1 cellular context compared by ENCODE assay signal in the genomic region with DNA sequence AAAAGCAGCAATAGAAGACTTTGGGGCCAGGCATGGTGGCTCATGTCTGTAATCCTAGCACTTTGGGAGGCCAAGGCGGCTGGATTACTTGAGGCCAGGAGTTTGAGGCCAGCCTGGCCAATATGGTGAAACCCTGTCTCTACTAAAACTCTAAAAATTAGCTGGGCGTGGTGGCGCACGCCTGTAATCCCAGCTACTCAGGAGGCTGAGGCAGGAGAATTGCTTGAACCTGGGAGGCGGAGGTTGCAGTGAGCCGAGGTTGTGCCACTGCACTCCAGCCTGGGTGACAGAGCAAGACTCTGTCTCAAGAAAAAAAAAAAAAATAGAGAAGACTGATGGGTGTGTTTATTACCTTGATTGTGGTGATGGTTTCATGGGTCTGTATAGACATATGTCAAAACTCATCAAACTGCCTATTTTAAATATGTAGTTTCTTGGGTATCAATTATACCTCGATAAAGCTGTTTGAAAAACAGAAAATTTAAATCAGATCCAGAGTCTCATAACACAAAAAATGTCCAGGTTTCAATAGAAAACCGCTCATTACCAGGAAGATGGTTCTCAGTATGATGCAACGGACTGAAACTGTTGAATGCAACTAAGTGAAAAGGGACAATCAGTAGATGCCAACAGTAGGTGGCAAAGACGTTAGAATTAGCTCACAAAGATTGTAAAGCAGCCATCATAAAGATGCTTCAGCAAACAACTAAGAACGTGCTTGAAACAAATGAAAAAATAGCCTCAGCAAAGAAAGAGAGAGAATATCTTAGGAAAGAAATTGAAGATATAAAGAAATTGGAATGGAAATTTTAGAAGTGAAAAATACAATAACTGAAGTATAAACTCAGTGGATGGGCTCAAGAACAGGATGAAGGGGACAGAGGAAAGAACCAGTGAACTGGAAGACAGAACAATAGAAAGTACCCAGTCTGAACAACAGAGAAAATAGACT.
TF ChIP-seq lines count a peak whose summit lies in the region.

No MANE protein-coding gene starts in this region.

TF ChIP-seq in K562, 482 proteins besides CTCF, POLR2A, EP300 and RAD21 (continued from another document and continues in another):
- TF ChIP-seq ZNF282 (CRISPR knock-in tag; IDR thresholded peaks at IDR 0.05) (no peak), ZC3H8 (IDR thresholded peaks at IDR 0.05) (no peak), KDM4B (IDR thresholded peaks at IDR 0.05; ENCODE audit: borderline replicate concordance in 2 of 2, low read depth in 1 of 2) (no peak; a peak in 1 of 4 replicates), ZNF778 (CRISPR knock-in tag; IDR thresholded peaks at IDR 0.05) (no peak), ESRRA (IDR thresholded peaks at IDR 0.05; ENCODE audit: borderline replicate concordance, low read depth) (no peak), SREBF2 (CRISPR knock-in tag; IDR thresholded peaks at IDR 0.05) (no peak), ZNF644 (tag; IDR thresholded peaks at IDR 0.05; ENCODE audit: low read depth) (peak; percentile 79), EZH2 (IDR thresholded peaks at IDR 0.05; ENCODE audit: borderline replicate concordance, low read depth, low read length) (no peak), ZNF24 (IDR thresholded peaks at IDR 0.05) (peak; percentile 68; the same call in 1 of the 2 replicates), YBX1 (IDR thresholded peaks at IDR 0.05) (no peak), RERE (CRISPR knock-in tag; IDR thresholded peaks at IDR 0.05; ENCODE audit: borderline replicate concordance) (no peak), ZNF699 (CRISPR knock-in tag; IDR thresholded peaks at IDR 0.05; ENCODE audit: insufficient replicate concordance) (peak; percentile 69), ZNF146 (CRISPR knock-in tag; IDR thresholded peaks at IDR 0.05; ENCODE audit: unreplicated experiment) (no peak), POLR3G (IDR thresholded peaks at IDR 0.05; ENCODE audit: extremely low read depth, insufficient read length, insufficient replicate concordance) (no peak), TCF3 (CRISPR knock-in tag; IDR thresholded peaks at IDR 0.05) (no peak), COPS2 (conservative IDR thresholded peaks at IDR 0.05) (no peak), CREB5 (CRISPR knock-in tag; IDR thresholded peaks at IDR 0.05) (no peak), SLC30A9 (CRISPR knock-in tag; IDR thresholded peaks at IDR 0.05) (no peak), ELF2 (CRISPR knock-in tag; IDR thresholded peaks at IDR 0.05) (0 out of 2 replicates have a peak, but pooled peaks have one; percentile 45), MEF2A (IDR thresholded peaks at IDR 0.05; ENCODE audit: control insufficient read depth, low read depth, low read length) (no peak), PTRF (tag; IDR thresholded peaks at IDR 0.05) (no peak; the same call in 1 of the 2 replicates), RBM39 (optimal IDR thresholded peaks at IDR 0.05; ENCODE audit: low read depth, low read length) (no peak), LEF1 (IDR thresholded peaks at IDR 0.05) (peak; percentile 70; the same call in 1 of the 2 replicates), TAL1 (IDR thresholded peaks at IDR 0.05) (no peak; the same call in none of the 2 replicates), ZNF764 (CRISPR knock-in tag; IDR thresholded peaks at IDR 0.05; ENCODE audit: low read depth) (no peak), ARHGAP35 (IDR thresholded peaks at IDR 0.05; ENCODE audit: partially characterized antibody) (no peak), SMARCC2 (IDR thresholded peaks at IDR 0.05; ENCODE audit: low read depth) (peak; percentile 73; the same call in 1 of the 2 replicates), PATZ1 (CRISPR knock-in tag; IDR thresholded peaks at IDR 0.05; ENCODE audit: borderline replicate concordance) (no peak), GTF2A2 (tag; IDR thresholded peaks at IDR 0.05) (no peak; the same call in 1 of the 2 replicates), SIRT6 (IDR thresholded peaks at IDR 0.05; ENCODE audit: low read depth, low read length) (no peak), YY1 (IDR thresholded peaks at IDR 0.05; ENCODE audit: borderline replicate concordance in 1 of 3, control insufficient read depth in 1 of 3, extremely low read depth in 1 of 3, insufficient read depth in 3 of 3, insufficient read length in 1 of 3, insufficient replicate concordance in 2 of 3, low read depth in 1 of 3, low read length in 2 of 3) (no peak), ZNF12 (CRISPR knock-in tag; IDR thresholded peaks at IDR 0.05) (no peak), CXXC5 (CRISPR knock-in tag; IDR thresholded peaks at IDR 0.05) (peak; percentile 85), CHD4 (IDR thresholded peaks at IDR 0.05; ENCODE audit: insufficient read depth, insufficient replicate concordance, low read depth, low read length, poor library complexity, severe bottlenecking) (no peak)
- TF ChIP-seq, protein P1, sequence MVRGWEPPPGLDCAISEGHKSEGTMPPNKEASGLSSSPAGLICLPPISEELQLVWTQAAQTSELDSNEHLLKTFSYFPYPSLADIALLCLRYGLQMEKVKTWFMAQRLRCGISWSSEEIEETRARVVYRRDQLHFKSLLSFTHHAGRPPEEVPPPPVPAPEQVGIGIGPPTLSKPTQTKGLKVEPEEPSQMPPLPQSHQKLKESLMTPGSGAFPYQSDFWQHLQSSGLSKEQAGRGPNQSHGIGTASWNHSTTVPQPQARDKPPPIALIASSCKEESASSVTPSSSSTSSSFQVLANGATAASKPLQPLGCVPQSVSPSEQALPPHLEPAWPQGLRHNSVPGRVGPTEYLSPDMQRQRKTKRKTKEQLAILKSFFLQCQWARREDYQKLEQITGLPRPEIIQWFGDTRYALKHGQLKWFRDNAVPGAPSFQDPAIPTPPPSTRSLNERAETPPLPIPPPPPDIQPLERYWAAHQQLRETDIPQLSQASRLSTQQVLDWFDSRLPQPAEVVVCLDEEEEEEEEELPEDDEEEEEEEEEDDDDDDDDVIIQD (CRISPR knock-in tag; IDR thresholded peaks at IDR 0.05): peak; percentile 80
- TF ChIP-seq, protein P2, sequence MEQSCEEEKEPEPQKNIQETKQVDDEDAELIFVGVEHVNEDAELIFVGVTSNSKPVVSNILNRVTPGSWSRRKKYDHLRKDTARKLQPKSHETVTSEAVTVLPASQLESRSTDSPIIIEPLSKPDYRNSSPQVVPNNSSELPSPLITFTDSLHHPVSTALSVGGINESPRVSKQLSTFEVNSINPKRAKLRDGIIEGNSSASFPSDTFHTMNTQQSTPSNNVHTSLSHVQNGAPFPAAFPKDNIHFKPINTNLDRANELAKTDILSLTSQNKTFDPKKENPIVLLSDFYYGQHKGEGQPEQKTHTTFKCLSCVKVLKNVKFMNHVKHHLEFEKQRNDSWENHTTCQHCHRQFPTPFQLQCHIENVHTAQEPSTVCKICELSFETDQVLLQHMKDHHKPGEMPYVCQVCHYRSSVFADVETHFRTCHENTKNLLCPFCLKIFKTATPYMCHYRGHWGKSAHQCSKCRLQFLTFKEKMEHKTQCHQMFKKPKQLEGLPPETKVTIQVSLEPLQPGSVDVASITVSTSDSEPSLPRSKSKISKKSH (CRISPR knock-in tag; IDR thresholded peaks at IDR 0.05): no peak
- TF ChIP-seq, protein P3, sequence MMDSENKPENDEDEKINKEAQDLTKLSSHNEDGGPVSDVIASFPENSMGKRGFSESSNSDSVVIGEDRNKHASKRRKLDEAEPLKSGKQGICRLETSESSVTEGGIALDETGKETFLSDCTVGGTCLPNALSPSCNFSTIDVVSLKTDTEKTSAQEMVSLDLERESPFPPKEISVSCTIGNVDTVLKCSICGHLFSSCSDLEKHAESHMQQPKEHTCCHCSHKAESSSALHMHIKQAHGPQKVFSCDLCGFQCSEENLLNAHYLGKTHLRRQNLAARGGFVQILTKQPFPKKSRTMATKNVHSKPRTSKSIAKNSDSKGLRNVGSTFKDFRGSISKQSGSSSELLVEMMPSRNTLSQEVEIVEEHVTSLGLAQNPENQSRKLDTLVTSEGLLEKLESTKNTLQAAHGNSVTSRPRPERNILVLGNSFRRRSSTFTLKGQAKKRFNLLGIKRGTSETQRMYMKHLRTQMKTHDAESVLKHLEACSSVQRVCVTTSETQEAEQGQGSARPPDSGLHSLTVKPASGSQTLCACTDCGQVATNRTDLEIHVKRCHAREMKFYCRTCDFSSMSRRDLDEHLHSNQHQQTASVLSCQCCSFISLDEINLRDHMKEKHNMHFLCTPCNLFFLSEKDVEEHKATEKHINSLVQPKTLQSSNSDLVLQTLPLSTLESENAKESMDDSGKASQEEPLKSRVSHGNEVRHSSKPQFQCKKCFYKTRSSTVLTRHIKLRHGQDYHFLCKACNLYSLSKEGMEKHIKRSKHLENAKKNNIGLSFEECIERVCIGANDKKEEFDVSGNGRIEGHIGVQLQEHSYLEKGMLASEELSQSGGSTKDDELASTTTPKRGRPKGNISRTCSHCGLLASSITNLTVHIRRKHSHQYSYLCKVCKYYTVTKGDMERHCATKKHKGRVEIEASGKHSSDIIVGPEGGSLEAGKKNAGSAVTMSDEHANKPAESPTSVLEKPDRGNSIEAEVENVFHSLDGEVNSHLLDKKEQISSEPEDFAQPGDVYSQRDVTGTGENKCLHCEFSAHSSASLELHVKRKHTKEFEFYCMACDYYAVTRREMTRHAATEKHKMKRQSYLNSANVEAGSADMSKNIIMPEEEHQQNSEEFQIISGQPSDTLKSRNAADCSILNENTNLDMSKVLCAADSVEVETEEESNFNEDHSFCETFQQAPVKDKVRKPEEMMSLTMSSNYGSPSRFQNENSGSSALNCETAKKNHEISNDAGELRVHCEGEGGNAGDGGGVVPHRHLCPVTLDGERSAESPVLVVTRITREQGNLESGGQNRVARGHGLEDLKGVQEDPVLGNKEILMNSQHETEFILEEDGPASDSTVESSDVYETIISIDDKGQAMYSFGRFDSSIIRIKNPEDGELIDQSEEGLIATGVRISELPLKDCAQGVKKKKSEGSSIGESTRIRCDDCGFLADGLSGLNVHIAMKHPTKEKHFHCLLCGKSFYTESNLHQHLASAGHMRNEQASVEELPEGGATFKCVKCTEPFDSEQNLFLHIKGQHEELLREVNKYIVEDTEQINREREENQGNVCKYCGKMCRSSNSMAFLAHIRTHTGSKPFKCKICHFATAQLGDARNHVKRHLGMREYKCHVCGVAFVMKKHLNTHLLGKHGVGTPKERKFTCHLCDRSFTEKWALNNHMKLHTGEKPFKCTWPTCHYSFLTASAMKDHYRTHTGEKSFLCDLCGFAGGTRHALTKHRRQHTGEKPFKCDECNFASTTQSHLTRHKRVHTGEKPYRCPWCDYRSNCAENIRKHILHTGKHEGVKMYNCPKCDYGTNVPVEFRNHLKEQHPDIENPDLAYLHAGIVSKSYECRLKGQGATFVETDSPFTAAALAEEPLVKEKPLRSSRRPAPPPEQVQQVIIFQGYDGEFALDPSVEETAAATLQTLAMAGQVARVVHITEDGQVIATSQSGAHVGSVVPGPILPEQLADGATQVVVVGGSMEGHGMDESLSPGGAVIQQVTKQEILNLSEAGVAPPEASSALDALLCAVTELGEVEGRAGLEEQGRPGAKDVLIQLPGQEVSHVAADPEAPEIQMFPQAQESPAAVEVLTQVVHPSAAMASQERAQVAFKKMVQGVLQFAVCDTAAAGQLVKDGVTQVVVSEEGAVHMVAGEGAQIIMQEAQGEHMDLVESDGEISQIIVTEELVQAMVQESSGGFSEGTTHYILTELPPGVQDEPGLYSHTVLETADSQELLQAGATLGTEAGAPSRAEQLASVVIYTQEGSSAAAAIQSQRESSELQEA (IDR thresholded peaks at IDR 0.05; ENCODE audit: low read depth): no peak
